ENCODE assay signal across 18 cellular contexts in genomic region chrX:1852082-1852481, GRCh38.
"Had no signal": no experiment of that assay in that cellular context is flagged by ENCODE, and none has a peak within 500 bp of the region (broad histone marks: within the 10 kb centered on the region; RNA-seq: fewer than 3 reads in every experiment).

No MANE protein-coding gene starts in this region.

- H3K4me1 Mint-ChIP-seq: mesothelial cell of epicardium, naive B cell had no signal

- H3K36me3 ChIP-seq: colonic mucosa, esophagus muscularis mucosa, gastroesophageal sphincter, heart right ventricle, left lung, lower lobe of right lung had no signal

- DNase-seq: colonic mucosa; cortex of kidney; dorsolateral prefrontal cortex; effector CD4-positive, alpha-beta T cell; effector memory CD4-positive, alpha-beta T cell; foreskin keratinocyte; hippocampal formation; left cardiac atrium; left lung; lower lobe of right lung; mesenchymal stem cell; mucosa of descending colon; naive B cell had no signal

- H3K4me3 Mint-ChIP-seq: dendritic cell treated with granulocyte-macrophage colony-stimulating factor and Interleukin-4, amounts not matched to agents 40 ng/mL and 50 ng/mL, for 4 days; mesothelial cell of epicardium; naive B cell had no signal

- H3K27me3 Mint-ChIP-seq: dendritic cell treated with granulocyte-macrophage colony-stimulating factor and Interleukin-4, amounts not matched to agents 40 ng/mL and 50 ng/mL, for 4 days had no signal

- H3K9me3 ChIP-seq: colonic mucosa, left lung, lower lobe of right lung, mucosa of descending colon had no signal

- H3K27ac ChIP-seq: colonic mucosa, dorsolateral prefrontal cortex, esophagus muscularis mucosa, foreskin keratinocyte, gastroesophageal sphincter, left lung, lower lobe of right lung had no signal

- H3K4me1 ChIP-seq: colonic mucosa, esophagus muscularis mucosa, gastroesophageal sphincter, heart right ventricle, left lung, lower lobe of right lung had no signal

- H3K27ac Mint-ChIP-seq: dendritic cell treated with granulocyte-macrophage colony-stimulating factor and Interleukin-4, amounts not matched to agents 40 ng/mL and 50 ng/mL, for 4 days; mesothelial cell of epicardium; naive B cell had no signal

- H3K27me3 ChIP-seq: colonic mucosa, foreskin keratinocyte, heart right ventricle, left lung had no signal

- H3K4me3 ChIP-seq: colonic mucosa, dorsolateral prefrontal cortex, esophagus muscularis mucosa, gastroesophageal sphincter, heart right ventricle, left lung, lower lobe of right lung, mucosa of descending colon had no signal

- H3K9me3 Mint-ChIP-seq: dendritic cell treated with granulocyte-macrophage colony-stimulating factor and Interleukin-4, amounts not matched to agents 40 ng/mL and 50 ng/mL, for 4 days had no signal

- H3K36me3 Mint-ChIP-seq: mesothelial cell of epicardium, naive B cell had no signal

- ATAC-seq: foreskin keratinocyte, gastroesophageal sphincter, left cardiac atrium, left lung, lower lobe of right lung, mucosa of descending colon had no signal
